Comparison of ENCODE assay signal across 8 cellular contexts in the genomic region with DNA sequence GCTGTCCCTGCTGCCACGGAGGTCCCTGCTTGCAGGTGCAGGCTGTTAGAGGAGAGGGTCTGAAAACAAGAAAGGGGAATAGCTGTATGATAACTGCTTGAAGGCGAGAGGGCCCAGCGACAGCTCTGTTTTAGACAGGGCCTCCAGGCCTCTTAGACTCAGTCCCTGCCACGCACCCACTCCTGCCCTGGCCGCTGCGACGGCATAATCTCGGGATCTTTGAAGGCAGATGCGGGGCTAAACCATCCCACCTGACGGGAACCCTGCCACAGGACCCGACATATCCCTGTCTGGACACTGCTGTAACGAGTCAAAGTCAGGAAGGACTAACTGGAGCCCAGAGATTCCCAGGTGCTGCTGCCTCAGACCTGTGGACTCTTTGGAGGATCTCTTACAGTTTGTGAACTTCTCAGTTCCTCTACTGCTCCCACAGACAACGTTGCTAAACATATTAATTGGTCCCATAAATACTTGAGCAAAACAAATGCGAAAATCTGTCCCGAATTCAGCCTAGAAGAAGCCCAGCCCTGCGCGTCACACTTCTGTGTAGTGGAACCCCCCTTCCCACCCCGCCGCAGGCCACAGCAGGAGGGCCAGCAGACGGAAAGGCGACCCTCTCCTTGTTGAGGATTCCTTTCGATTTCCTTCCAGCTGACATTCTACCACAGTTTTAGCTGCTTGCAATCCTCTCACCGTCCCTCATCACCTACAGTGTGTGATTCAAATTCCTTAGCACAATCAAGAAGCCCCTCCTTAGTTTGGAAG. TPM values are rescaled to one million over a fixed set of nuclear protein-coding genes. Genes with fewer than 3 reads are reported as not detected.
A peak's percentile ranks its signal among the peaks of the same experiment; 100 is the strongest.
DNase-seq lines count a peak whose midpoint lies in the region; ATAC-seq and TF ChIP-seq lines count a peak whose summit lies in the region.

No MANE protein-coding gene starts in this region.

- peaks cover 22% of the 10 kb centered on the region for H3K4me1 ChIP-seq in cardiac muscle cell (ENCODE audit: low read depth)
- peaks cover 60% of the 10 kb centered on the region for H3K4me1 ChIP-seq in psoas muscle

- H3K9me3 Mint-ChIP-seq in activated CD8-positive, alpha-beta memory T cell treated with anti-CD3 and anti-CD28 coated beads, Interleukin-2, amount 10 ng/mL, durations not matched to agents 7 days and 5 days (ENCODE audit: low read depth) = no peaks in the 10 kb centered on the region
- H3K9me3 Mint-ChIP-seq in activated CD4-positive, alpha-beta memory T cell treated with anti-CD3 and anti-CD28 coated beads, Interleukin-2, amount 10 ng/mL, durations not matched to agents 7 days and 5 days = no peaks in the 10 kb centered on the region

- no peaks in the 10 kb centered on the region for H3K9me3 ChIP-seq in cardiac muscle cell (ENCODE audit: low read depth)
- no peaks in the 10 kb centered on the region for H3K9me3 ChIP-seq in psoas muscle

- CTCF ChIA-PET in activated CD8-positive, alpha-beta memory T cell treated with anti-CD3 and anti-CD28 coated beads, Interleukin-2, amount 10 ng/mL, durations not matched to agents 7 days and 5 days (lab: Charles Lee) = interaction anchor here (0.6 to 2.1 kb wide), 8 partner anchors 14 to 298 kb away, joined by 3 to 7 read pairs (median 3); no protein-coding TSS in a partner anchor
- CTCF ChIA-PET in activated CD4-positive, alpha-beta memory T cell treated with anti-CD3 and anti-CD28 coated beads, Interleukin-2, amount 10 ng/mL, durations not matched to agents 7 days and 5 days (lab: Charles Lee) = interaction anchor here (0.6 to 1.0 kb wide), 4 partner anchors 41 to 1929 kb away, joined by 3 to 4 read pairs (median 3); no protein-coding TSS in a partner anchor

- H3K27ac ChIP-seq in cardiac muscle cell = peak overlapping the region; percentile 100
- peak overlapping the region; percentile 99 for H3K27ac ChIP-seq in psoas muscle

- intact Hi-C loops in psoas muscle (cut with DNase I) = loop anchor here (5.0 kb wide), 5 partner anchors 43 to 173 kb away; a partner anchor contains a TSS

- no peak for DNase-seq in activated CD8-positive, alpha-beta memory T cell treated with anti-CD3 and anti-CD28 coated beads, Interleukin-2, amount 10 ng/mL, durations not matched to agents 7 days and 5 days
- DNase-seq in activated CD8-positive, alpha-beta memory T cell treated with anti-CD3 and anti-CD28 coated beads, Interleukin-2, amount 50 U/mL, for 48 hours = no peak
- no peak for DNase-seq in activated CD4-positive, alpha-beta memory T cell treated with anti-CD3 and anti-CD28 coated beads, Interleukin-2, amount 10 ng/mL, durations not matched to agents 7 days and 5 days
- DNase-seq in cardiac muscle cell (ENCODE audit: low read depth in 1 of 2, low spot score in 1 of 2) (peak in 1 of 2 donors; percentile 12), psoas muscle (peak in 1 of 2 donors; percentile 66), DMS 273 (lab: John Stamatoyannopoulos, UW; ENCODE audit: unreplicated experiment) (no peak)

- H3K27ac Mint-ChIP-seq in activated CD8-positive, alpha-beta memory T cell treated with anti-CD3 and anti-CD28 coated beads, Interleukin-2, amount 10 ng/mL, durations not matched to agents 7 days and 5 days = peak overlapping the region; percentile 79
- H3K27ac Mint-ChIP-seq in activated CD4-positive, alpha-beta memory T cell treated with anti-CD3 and anti-CD28 coated beads, Interleukin-2, amount 10 ng/mL, durations not matched to agents 7 days and 5 days = peak overlapping the region; percentile 55

- no peaks in the 10 kb centered on the region for H3K27me3 Mint-ChIP-seq in activated CD8-positive, alpha-beta memory T cell treated with anti-CD3 and anti-CD28 coated beads, Interleukin-2, amount 10 ng/mL, durations not matched to agents 7 days and 5 days
- H3K27me3 Mint-ChIP-seq in activated CD4-positive, alpha-beta memory T cell treated with anti-CD3 and anti-CD28 coated beads, Interleukin-2, amount 10 ng/mL, durations not matched to agents 7 days and 5 days = no peaks in the 10 kb centered on the region

- H3K4me3 Mint-ChIP-seq in activated CD8-positive, alpha-beta memory T cell treated with anti-CD3 and anti-CD28 coated beads, Interleukin-2, amount 10 ng/mL, durations not matched to agents 7 days and 5 days = peak overlapping the region; percentile 88
- peak overlapping the region; percentile 86 for H3K4me3 Mint-ChIP-seq in activated CD4-positive, alpha-beta memory T cell treated with anti-CD3 and anti-CD28 coated beads, Interleukin-2, amount 10 ng/mL, durations not matched to agents 7 days and 5 days

- H3K36me3 ChIP-seq in cardiac muscle cell = no peaks in the 10 kb centered on the region
- peaks cover 0 to 14% of the 10 kb centered on the region in 2 donors for H3K36me3 ChIP-seq in psoas muscle (ENCODE audit: insufficient read depth in 1 of 2, low read depth in 1 of 2)

- WGBS in psoas muscle, 3 donors = 11 to 18% (median 12%) methylated on average over 23 of the region's 23 CpGs

- peak; percentile 2 for ATAC-seq in activated CD8-positive, alpha-beta memory T cell treated with anti-CD3 and anti-CD28 coated beads, Interleukin-2, amount 10 ng/mL, durations not matched to agents 7 days and 5 days
- peak; percentile 10 for ATAC-seq in HG03095 (IDR thresholded peaks at IDR 0.05; ENCODE audit: unreplicated experiment)
- ATAC-seq in psoas muscle = peak; percentile 1 to 2 (median 2)
- no peak for ATAC-seq in HG03442 (IDR thresholded peaks at IDR 0.05; ENCODE audit: unreplicated experiment)

- H3K27me3 ChIP-seq in cardiac muscle cell (no peaks in the 10 kb centered on the region), psoas muscle (ENCODE audit: insufficient read depth in 3 of 3, low read length in 2 of 3) (no peaks in the 10 kb centered on the region)

- H3K4me3 ChIP-seq in cardiac muscle cell = peak overlapping the region; percentile 98
- H3K4me3 ChIP-seq in psoas muscle = peak overlapping the region; percentile 97

- H3K36me3 Mint-ChIP-seq in activated CD8-positive, alpha-beta memory T cell treated with anti-CD3 and anti-CD28 coated beads, Interleukin-2, amount 10 ng/mL, durations not matched to agents 7 days and 5 days = peaks cover 5% of the 10 kb centered on the region
- peaks cover 14% of the 10 kb centered on the region for H3K36me3 Mint-ChIP-seq in activated CD4-positive, alpha-beta memory T cell treated with anti-CD3 and anti-CD28 coated beads, Interleukin-2, amount 10 ng/mL, durations not matched to agents 7 days and 5 days (ENCODE audit: low read depth)

- peaks cover 57% of the 10 kb centered on the region for H3K4me1 Mint-ChIP-seq in activated CD8-positive, alpha-beta memory T cell treated with anti-CD3 and anti-CD28 coated beads, Interleukin-2, amount 10 ng/mL, durations not matched to agents 7 days and 5 days
- H3K4me1 Mint-ChIP-seq in activated CD4-positive, alpha-beta memory T cell treated with anti-CD3 and anti-CD28 coated beads, Interleukin-2, amount 10 ng/mL, durations not matched to agents 7 days and 5 days = peaks cover 66% of the 10 kb centered on the region

- POLR2A ChIA-PET in activated CD4-positive, alpha-beta memory T cell treated with anti-CD3 and anti-CD28 coated beads, Interleukin-2, amount 10 ng/mL, durations not matched to agents 7 days and 5 days (lab: Charles Lee) = interaction anchor here (1.2 to 3.0 kb wide), 7 partner anchors 38 to 181 kb away, joined by 3 to 16 read pairs (median 12); a partner anchor contains a TSS

- TF ChIP-seq CTCF in cardiac muscle cell (IDR thresholded peaks at IDR 0.05; ENCODE audit: low read depth, low read length) = no peak
- no peak for TF ChIP-seq CTCF in psoas muscle (IDR thresholded peaks at IDR 0.05)

RNA-seq across cellular contexts. Expression of a gene that starts 1.0 kb away (rescaled TPM):
- total RNA-seq in activated CD8-positive, alpha-beta memory T cell treated with anti-CD3 and anti-CD28 coated beads, Interleukin-2, amount 10 ng/mL, durations not matched to agents 7 days and 5 days = 10 to 100 TPM; 24.8 to 29.3 TPM
- total RNA-seq in activated CD4-positive, alpha-beta memory T cell treated with anti-CD3 and anti-CD28 coated beads, Interleukin-2, amount 10 ng/mL, durations not matched to agents 7 days and 5 days = 10 to 100 TPM; 23.2 to 23.3 TPM
- 37.9 and 42.9 TPM in 2 replicates for total RNA-seq in cardiac muscle cell
- polyA plus RNA-seq in cardiac muscle cell = 91.0 and 92.2 TPM in 2 replicates
- 10 to 100 TPM; 52.9 to 78.4 (median 58.6) TPM for total RNA-seq in psoas muscle
- polyA plus RNA-seq in psoas muscle = 100 to 1,000 TPM in 2 of 3 donors, 10 to 100 TPM in 1; 89.6 to 159 (median 109) TPM

RNA-seq across cellular contexts. Expression of a gene that starts 38.3 kb away (rescaled TPM):
- total RNA-seq in activated CD8-positive, alpha-beta memory T cell treated with anti-CD3 and anti-CD28 coated beads, Interleukin-2, amount 10 ng/mL, durations not matched to agents 7 days and 5 days = 1 to 10 TPM; 1.8 to 1.9 TPM
- total RNA-seq in activated CD4-positive, alpha-beta memory T cell treated with anti-CD3 and anti-CD28 coated beads, Interleukin-2, amount 10 ng/mL, durations not matched to agents 7 days and 5 days = 1 to 10 TPM; 7.2 to 8.3 TPM
- total RNA-seq in cardiac muscle cell = 22.3 and 28.4 TPM in 2 replicates
- polyA plus RNA-seq in cardiac muscle cell = 12.7 and 15.7 TPM in 2 replicates
- total RNA-seq in psoas muscle = 10 to 100 TPM; 21.6 to 48.0 (median 24.5) TPM
- polyA plus RNA-seq in psoas muscle = 10 to 100 TPM in 2 of 3 donors, 1 to 10 TPM in 1; 4.7 to 15.1 (median 10.5) TPM
